ENCODE assay signal across 1 cellular context in the genomic region with DNA sequence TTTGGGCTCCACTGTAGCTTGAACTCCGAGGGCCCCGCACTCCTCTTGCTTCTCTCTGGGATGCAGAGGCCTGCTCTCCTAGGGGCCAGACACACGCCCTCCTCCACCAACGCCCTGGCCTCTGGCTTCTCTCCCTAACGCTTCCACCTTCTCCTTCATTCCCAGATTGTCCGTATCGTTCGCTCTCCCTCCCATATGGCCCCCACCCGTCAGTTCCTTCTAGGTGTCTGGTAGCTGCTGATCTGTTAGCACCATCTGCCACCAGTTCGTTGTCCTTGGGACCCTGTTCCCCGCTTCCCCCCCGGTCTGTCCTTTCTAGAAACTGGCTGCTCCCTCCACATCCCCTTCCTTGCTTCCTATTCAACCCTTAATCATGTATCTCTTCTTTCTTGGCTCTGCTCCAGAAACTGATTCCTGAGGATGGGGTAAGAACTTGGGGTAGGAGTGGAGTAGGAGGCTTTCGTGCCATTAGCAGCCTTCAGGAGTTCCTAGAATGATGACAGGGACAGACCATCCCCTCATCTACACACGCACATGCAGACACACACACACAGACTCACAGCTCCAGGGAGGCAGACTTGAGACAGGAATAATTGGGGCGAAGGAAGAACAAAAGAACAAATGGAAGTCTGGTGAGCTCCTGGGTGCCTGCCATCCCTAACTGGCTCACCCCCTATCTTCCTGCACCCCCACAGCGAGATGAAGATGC.
A peak's percentile ranks its signal among the peaks of the same experiment; 100 is the strongest.
TF ChIP-seq lines count a peak whose summit lies in the region.

No MANE protein-coding gene starts in this region.

TF ChIP-seq in K562, 482 proteins besides CTCF, POLR2A, EP300 and RAD21:
- TF ChIP-seq NFIC (IDR thresholded peaks at IDR 0.05) (peak; percentile 84), ZBTB11 (CRISPR knock-in tag; IDR thresholded peaks at IDR 0.05) (no peak)
TF ChIP-seq in K562: peak in this region for 1.
